8 cellular contexts compared by ENCODE assay signal in the genomic region with DNA sequence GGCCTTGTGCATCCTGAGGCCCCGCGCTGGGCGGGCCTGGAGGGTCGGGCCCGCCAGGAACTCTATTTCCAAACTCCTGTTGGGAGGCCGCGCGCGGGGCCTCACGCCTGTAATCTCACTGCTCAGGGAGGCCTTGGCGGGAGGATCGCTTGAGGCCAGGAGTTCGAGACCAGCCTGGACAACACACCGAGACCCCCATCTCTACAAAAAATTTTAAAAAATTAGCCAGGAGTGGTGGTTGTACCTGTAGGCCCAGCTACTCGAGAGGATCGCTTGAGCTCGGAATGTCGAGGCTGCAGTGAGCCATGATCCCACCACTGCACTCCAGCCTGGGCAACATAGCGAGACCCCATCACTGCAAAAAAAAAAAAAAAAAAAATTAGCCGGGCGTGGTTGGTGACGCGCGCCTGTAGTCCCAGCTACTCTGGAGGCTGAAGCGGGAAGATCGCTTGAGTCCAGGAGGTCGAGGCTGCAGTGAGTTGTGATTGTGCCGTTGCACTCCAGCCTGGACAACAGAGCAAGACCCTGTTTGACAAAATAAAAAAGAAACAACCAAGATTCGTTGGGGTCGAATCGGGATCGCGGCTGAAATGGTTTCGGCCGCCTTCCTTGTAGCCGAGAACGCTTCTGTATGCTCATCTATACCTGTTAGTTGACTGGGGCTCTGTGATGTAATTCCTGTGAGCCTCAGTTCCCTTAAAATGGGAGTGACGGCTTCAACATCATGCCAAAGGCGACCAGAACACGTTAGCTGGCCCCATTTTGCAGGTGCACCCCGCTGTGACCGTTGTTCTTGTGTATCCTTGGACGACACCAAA. TPM values are rescaled to one million over a fixed set of nuclear protein-coding genes. Genes with fewer than 3 reads are reported as not detected.
DNase-seq lines count a peak whose midpoint lies in the region; ATAC-seq and TF ChIP-seq lines count a peak whose summit lies in the region.

No MANE protein-coding gene starts in this region.

- H3K27ac ChIP-seq in adipose tissue (ENCODE audit: low read depth, low read length) (peak overlapping the region; percentile 46), thymus (ENCODE audit: low read depth) (peak overlapping the region; percentile 99)

- H3K27me3 Mint-ChIP-seq in activated CD4-positive, alpha-beta T cell treated with anti-CD3 and anti-CD28 coated beads for 36 hours = no peaks in the 10 kb centered on the region

- H3K27me3 ChIP-seq in kidney epithelial cell (ENCODE audit: control insufficient read depth, insufficient read depth, low read length) = no peaks in the 10 kb centered on the region
- no peaks in the 10 kb centered on the region for H3K27me3 ChIP-seq in thymus (ENCODE audit: control insufficient read depth, insufficient read depth)

- peaks cover 42% of the 10 kb centered on the region for H3K4me1 ChIP-seq in thymus (ENCODE audit: control insufficient read depth, insufficient read depth, low read length)

- H3K36me3 ChIP-seq in kidney epithelial cell (ENCODE audit: control insufficient read depth, insufficient read depth, low read length) = no peaks in the 10 kb centered on the region
- peaks cover 30% of the 10 kb centered on the region for H3K36me3 ChIP-seq in thymus (ENCODE audit: control insufficient read depth, insufficient read depth)

- no peaks in the 10 kb centered on the region for H3K9me3 Mint-ChIP-seq in activated CD4-positive, alpha-beta T cell treated with anti-CD3 and anti-CD28 coated beads for 36 hours (ENCODE audit: low read depth)

- TF ChIP-seq CTCF in kidney epithelial cell (IDR thresholded peaks at IDR 0.05; ENCODE audit: insufficient read depth, low read length, poor library complexity, severe bottlenecking) = no peak

- H3K4me3 Mint-ChIP-seq in activated CD4-positive, alpha-beta T cell treated with anti-CD3 and anti-CD28 coated beads for 36 hours = peak overlapping the region; percentile 94

- peak overlapping the region; percentile 85 for H3K4me3 ChIP-seq in kidney epithelial cell (ENCODE audit: low read depth, low read length)
- H3K4me3 ChIP-seq in thymus (ENCODE audit: low read length) = peak overlapping the region; percentile 97

- peaks cover 65% of the 10 kb centered on the region for H3K36me3 Mint-ChIP-seq in activated CD4-positive, alpha-beta T cell treated with anti-CD3 and anti-CD28 coated beads for 36 hours (ENCODE audit: low read depth)

- DNase-seq in activated CD4-positive, alpha-beta T cell treated with anti-CD3 and anti-CD28 coated beads for 36 hours = no peak
- no peak for DNase-seq in activated CD4-positive, alpha-beta T cell treated with anti-CD3 and anti-CD28 coated beads, Interleukin-2, amount 50 U/mL, for 48 hours
- DNase-seq in kidney epithelial cell (ENCODE audit: low read depth) (no peak), GOT3 (lab: John Stamatoyannopoulos, UW) (no peak)

- CTCF ChIA-PET in activated CD4-positive, alpha-beta T cell treated with anti-CD3 and anti-CD28 coated beads for 36 hours (lab: Charles Lee) = interaction anchor here (0.5 to 4.5 kb wide), 4 partner anchors 23 to 180 kb away, joined by 3 to 52 read pairs (median 6); no protein-coding TSS in a partner anchor

- peak overlapping the region; percentile 90 for H3K27ac Mint-ChIP-seq in activated CD4-positive, alpha-beta T cell treated with anti-CD3 and anti-CD28 coated beads for 36 hours

- intact Hi-C loops in activated CD4-positive, alpha-beta T cell treated with anti-CD3 and anti-CD28 coated beads for 36 hours (cut with DNase I, micrococcal nuclease) = loop anchor here (2.0 to 10.0 kb wide), 6 partner anchors 86 to 500 kb away; partner anchors contain the start of genes AP3D1 (in 1 of the 2) and LMNB2 (in 1 of the 2)

- POLR2A ChIA-PET in activated CD4-positive, alpha-beta T cell treated with anti-CD3 and anti-CD28 coated beads for 36 hours (lab: Charles Lee) = interaction anchor here (1.1 to 1.2 kb wide), 2 partner anchors 13 to 85 kb away, joined by 3 to 4 read pairs; no protein-coding TSS in a partner anchor

- H3K4me1 Mint-ChIP-seq in activated CD4-positive, alpha-beta T cell treated with anti-CD3 and anti-CD28 coated beads for 36 hours = peaks cover 58% of the 10 kb centered on the region

- ATAC-seq in activated CD4-positive, alpha-beta T cell treated with anti-CD3 and anti-CD28 coated beads for 36 hours = no peak
- ATAC-seq in HG02798 (IDR thresholded peaks at IDR 0.05; ENCODE audit: poor library complexity, unreplicated experiment) (no peak), GM21447 (IDR thresholded peaks at IDR 0.05; ENCODE audit: unreplicated experiment) (no peak)

- H3K9me3 ChIP-seq in thymus (ENCODE audit: control insufficient read depth) = no peaks in the 10 kb centered on the region

- WGBS in adipose tissue, 3 donors = 36 to 42% (median 41%) methylated on average over 41 to 43 of the region's 43 CpGs
- WGBS in thymus = 47% methylated on average over 43 of the region's 43 CpGs

RNA-seq across cellular contexts. Expression of gene SF3A2, which starts 0.6 kb away (rescaled TPM):
- total RNA-seq in activated CD4-positive, alpha-beta T cell treated with anti-CD3 and anti-CD28 coated beads for 36 hours = 100 to 1,000 TPM; 146 to 192 TPM
- polyA plus RNA-seq in adipose tissue (10 to 100 TPM; 31.2 to 36.4 (median 34.2) TPM), thymus (51.1 TPM)
- 72.4 and 75.4 TPM in 2 replicates for total RNA-seq in kidney epithelial cell

RNA-seq across cellular contexts. Expression of gene PLEKHJ1, which starts 1.1 kb away (rescaled TPM):
- total RNA-seq in activated CD4-positive, alpha-beta T cell treated with anti-CD3 and anti-CD28 coated beads for 36 hours = 10 to 100 TPM; 38.4 to 61.8 TPM
- polyA plus RNA-seq in adipose tissue (100 to 1,000 TPM in 1 of 3 donors, 10 to 100 TPM in 2; 64.6 to 108 (median 84.1) TPM), thymus (97.7 TPM)
- total RNA-seq in kidney epithelial cell = 104 TPM in 2 replicates

RNA-seq across cellular contexts. Expression of gene AMH, which starts 11.9 kb away (rescaled TPM):
- total RNA-seq in activated CD4-positive, alpha-beta T cell treated with anti-CD3 and anti-CD28 coated beads for 36 hours = 1 to 10 TPM; 1.9 to 2.7 TPM
- polyA plus RNA-seq in adipose tissue = under 1 TPM; 0.45 to 0.67 (median 0.59) TPM
- total RNA-seq in kidney epithelial cell = 0.89 TPM in 1 of 2 replicates, not detected in the other
- polyA plus RNA-seq in thymus = 2.2 TPM

RNA-seq across cellular contexts. Expression of gene JSRP1, which starts 19.0 kb away (rescaled TPM):
- total RNA-seq in activated CD4-positive, alpha-beta T cell treated with anti-CD3 and anti-CD28 coated beads for 36 hours = under 1 TPM; 0.39 to 0.75 TPM
- polyA plus RNA-seq in adipose tissue = under 1 TPM; 0.56 to 0.74 (median 0.56) TPM
- 2.2 and 2.5 TPM in 2 replicates for total RNA-seq in kidney epithelial cell
- 1.3 TPM for polyA plus RNA-seq in thymus

RNA-seq across cellular contexts. Expression of gene PEAK3, which starts 44.7 kb away (rescaled TPM):
- not detected for total RNA-seq in activated CD4-positive, alpha-beta T cell treated with anti-CD3 and anti-CD28 coated beads for 36 hours
- polyA plus RNA-seq in adipose tissue (under 1 TPM; 0.10 to 0.48 (median 0.45) TPM), thymus (0.34 TPM)
- total RNA-seq in kidney epithelial cell = not detected in 2 replicates
